In the genomic region with DNA sequence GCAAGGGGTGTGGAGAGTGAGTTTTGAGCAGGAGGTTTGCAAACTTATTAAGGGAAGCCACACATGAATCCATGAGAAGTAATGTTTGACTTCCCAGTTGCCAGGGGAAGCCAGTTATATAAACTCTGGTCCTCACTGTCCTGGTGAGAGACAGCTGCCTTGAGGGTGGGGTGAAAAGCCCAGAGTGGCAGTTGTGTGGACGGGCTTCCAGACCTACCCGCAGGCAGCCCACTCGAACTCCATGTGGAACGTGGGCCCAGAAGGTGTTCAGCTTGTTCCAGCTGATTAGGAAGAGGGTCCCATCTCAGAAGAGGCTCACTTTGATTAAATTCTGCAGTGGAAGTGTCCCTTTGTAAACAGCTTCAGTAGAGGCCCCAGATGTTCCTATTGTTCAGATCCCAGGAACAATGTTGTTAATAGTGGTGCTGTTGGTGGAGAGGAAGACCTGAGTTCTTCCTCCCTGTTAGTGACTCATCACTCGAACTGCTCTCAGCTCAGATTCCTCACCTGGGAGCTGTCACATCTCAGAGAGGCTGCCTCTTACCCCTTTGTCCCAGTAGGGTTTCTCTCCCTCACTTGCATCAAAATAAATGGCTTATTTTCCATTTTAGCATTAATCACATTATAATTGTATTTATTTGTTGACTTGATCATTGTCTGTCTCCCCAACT, we compare ENCODE assay signal across 14 cellular contexts.
A peak's percentile ranks its signal among the peaks of the same experiment; 100 is the strongest.
DNase-seq lines count a peak whose midpoint lies in the region; ATAC-seq, FAIRE-seq and TF ChIP-seq lines count a peak whose summit lies in the region.
"Had no signal": no experiment of that assay in that cellular context is flagged by ENCODE, and none has a peak within 500 bp of the region (broad histone marks: within the 10 kb centered on the region; RNA-seq: fewer than 3 reads in every experiment).

No MANE protein-coding gene starts in this region.

- no peaks in the 10 kb centered on the region for H3K27me3 ChIP-seq in HUES64 (ENCODE audit: insufficient read depth, low read length)
- no peaks in the 10 kb centered on the region for H3K27me3 ChIP-seq in H1 (replicated peaks in 1 of 4; ENCODE audit: control insufficient read depth in 3 of 4, extremely low read depth in 1 of 4, insufficient read depth in 3 of 4, low read length in 3 of 4)
- peaks cover 0 to 4% (median 0%) of the 10 kb centered on the region in 3 experiments for H3K27me3 ChIP-seq in neuronal stem cell (ENCODE audit: control insufficient read depth in 3 of 3, insufficient read depth in 3 of 3, low read depth in 1 of 3, low read length in 3 of 3)
- no peaks in the 10 kb centered on the region for H3K27me3 ChIP-seq in pancreas
- H3K27me3 ChIP-seq: neutrophil had no signal

- H3K27ac Mint-ChIP-seq in T-helper 1 cell treated with Interleukin-12 subunit alpha and Interleukin-12 subunit beta and Interleukin-4 antibody, amounts not matched to agents 30 μg/mL and 1 μg/mL, for 36 hours: peak overlapping the region; percentile 53
- H3K27ac Mint-ChIP-seq: activated B cell treated with CpG ODN at 0.5 μM for 24 hours had no signal

- no peak for TF ChIP-seq CTCF in H1 (IDR thresholded peaks at IDR 0.05; ENCODE audit: control extremely low read depth in 1 of 3, insufficient read depth in 1 of 3, low read depth in 1 of 3, low read length in 3 of 3)
- no peak for TF ChIP-seq CTCF in pancreas (IDR thresholded peaks at IDR 0.05)

- no peaks in the 10 kb centered on the region for H3K23me2 ChIP-seq in H1 (ENCODE audit: low read depth, low read length)

- H3K14ac ChIP-seq in H1 (ENCODE audit: insufficient read length) (no peak overlapping the region), neuronal stem cell (ENCODE audit: low read length) (no peak overlapping the region)

- H2AK5ac ChIP-seq in H1 (ENCODE audit: low read depth, low read length) (0 out of 2 replicates have a peak overlapping the region, but pooled peaks have one; percentile 56), neuronal stem cell (ENCODE audit: low read depth, low read length) (no peak overlapping the region)

- H3K79me2 ChIP-seq in H1 (ENCODE audit: control insufficient read depth in 1 of 2, insufficient read depth in 2 of 2, low read length in 2 of 2): no peaks in the 10 kb centered on the region

- H4K8ac ChIP-seq in H1 (ENCODE audit: extremely low read depth, insufficient read depth, low read length) (no peak overlapping the region), neuronal stem cell (ENCODE audit: low read depth, low read length) (no peak overlapping the region)

- H3K4me3 ChIP-seq in HUES64 (ENCODE audit: low read length): no peak overlapping the region
- no peak overlapping the region for H3K4me3 ChIP-seq in H1 (ENCODE audit: extremely low read depth in 1 of 4, insufficient read depth in 2 of 4, low read depth in 3 of 4, low read length in 4 of 4)
- no peak overlapping the region for H3K4me3 ChIP-seq in neuronal stem cell (ENCODE audit: low read length in 2 of 2)
- no peak overlapping the region for H3K4me3 ChIP-seq in pancreas
- H3K4me3 ChIP-seq: skin epidermis had no signal

- peak overlapping the region; percentile 19 to 59; a peak in 2 of 4 replicates for H3K4me2 ChIP-seq in H1 (ENCODE audit: insufficient read depth in 1 of 2, low read depth in 2 of 2, low read length in 2 of 2)
- no peak overlapping the region for H3K4me2 ChIP-seq in neuronal stem cell (ENCODE audit: insufficient read depth, low read length, poor library complexity, severe bottlenecking)
- H3K4me2 ChIP-seq: KMS-11 had no signal

- no peak overlapping the region for H2AFZ ChIP-seq in H1 (ENCODE audit: low read length)
- H2AFZ ChIP-seq in neuronal stem cell (ENCODE audit: low read length): peak overlapping the region; percentile 54

- TF ChIP-seq EP300 in H1 (IDR thresholded peaks at IDR 0.05; ENCODE audit: borderline replicate concordance in 1 of 2, low read depth in 2 of 2, low read length in 2 of 2): no peak

- CTCF ChIA-PET in H1 (lab: Charles Lee; ENCODE audit: partially characterized antibody): interaction anchor here (0.8 to 3.0 kb wide), 12 partner anchors 9 to 232 kb away, joined by 3 to 16 read pairs (median 8); no protein-coding TSS in a partner anchor

- H2BK15ac ChIP-seq in H1 (ENCODE audit: low read length): 0 out of 2 replicates have a peak overlapping the region, but pooled peaks have one; percentile 1
- no peak overlapping the region for H2BK15ac ChIP-seq in neuronal stem cell (ENCODE audit: low read length)

- H2BK120ac ChIP-seq in H1 (replicated peaks; ENCODE audit: low read depth, low read length) (peak overlapping the region; percentile 1), neuronal stem cell (ENCODE audit: low read depth, low read length) (no peak overlapping the region)

- H4K91ac ChIP-seq in H1 (replicated peaks; ENCODE audit: insufficient read length, low read length) (peak overlapping the region; percentile 80), neuronal stem cell (ENCODE audit: low read depth, low read length, poor library complexity) (no peak overlapping the region)

- H3K4ac ChIP-seq in H1 (replicated peaks; ENCODE audit: insufficient read length, low read depth, low read length) (no peak overlapping the region), neuronal stem cell (ENCODE audit: low read length) (no peak overlapping the region)

- H3K9ac ChIP-seq in HUES64 (ENCODE audit: low read depth, low read length) (peak overlapping the region; percentile 37; the same call in 1 of the 2 replicates), H1 (replicated peaks in 1 of 4; ENCODE audit: extremely low read depth in 1 of 4, low read depth in 3 of 4, low read length in 3 of 4) (no peak overlapping the region), neuronal stem cell (ENCODE audit: low read depth, low read length, poor library complexity) (no peak overlapping the region)
- H3K9ac ChIP-seq: KMS-11 had no signal

- WGBS in HUES64: 61% methylated on average over 5 of the region's 5 CpGs
- WGBS in H1 (ENCODE audit: extremely low coverage in 1 of 2, insufficient coverage in 1 of 2, insufficient read length in 1 of 2, insufficient replicate concordance in 2 of 2, low coverage in 1 of 2, low lambda C conversion rate in 2 of 2, missing lambda C conversion rate in 1 of 2), 2 experiments: 66% methylated on average over 5 of the region's 5 CpGs; no CpG with 5 or more reads in 1 of the 2 experiments
- WGBS in neuronal stem cell (ENCODE audit: extremely low coverage in 2 of 2, insufficient read length in 2 of 2, insufficient replicate concordance in 1 of 2), 2 donors: no CpG with 5 or more reads among the region's 5 CpGs
- 59 to 62% methylated on average over 5 of the region's 5 CpGs for WGBS in pancreas, 2 donors

- no peaks in the 10 kb centered on the region for H3K27me3 Mint-ChIP-seq in T-helper 1 cell treated with Interleukin-12 subunit alpha and Interleukin-12 subunit beta and Interleukin-4 antibody, amounts not matched to agents 30 μg/mL and 1 μg/mL, for 36 hours (ENCODE audit: low read depth)
- H3K27me3 Mint-ChIP-seq: activated B cell treated with CpG ODN at 0.5 μM for 24 hours had no signal

- H2BK20ac ChIP-seq in H1 (ENCODE audit: low read length): 0 out of 2 replicates have a peak overlapping the region, but pooled peaks have one; percentile 50

- no peak for TF ChIP-seq POLR2A in H1 (IDR thresholded peaks at IDR 0.05; ENCODE audit: control extremely low read depth in 1 of 2, low read depth in 2 of 2, low read length in 2 of 2)

- intact Hi-C loops in pancreas (cut with DNase I): no loop called here

- H3K18ac ChIP-seq in H1 (ENCODE audit: extremely low read depth, low read length) (peak overlapping the region; percentile 55), neuronal stem cell (ENCODE audit: low read length) (peak overlapping the region; percentile 66)

- H3K56ac ChIP-seq in H1 (replicated peaks; ENCODE audit: insufficient read length, low read depth, low read length): no peak overlapping the region

- no peaks in the 10 kb centered on the region for H4K20me1 ChIP-seq in H1 (replicated peaks in 1 of 2; ENCODE audit: control insufficient read depth in 1 of 2, insufficient read depth in 2 of 2, low read length in 2 of 2)

- peaks cover 17% of the 10 kb centered on the region for H3K36me3 Mint-ChIP-seq in T-helper 1 cell treated with Interleukin-12 subunit alpha and Interleukin-12 subunit beta and Interleukin-4 antibody, amounts not matched to agents 30 μg/mL and 1 μg/mL, for 36 hours (ENCODE audit: low read depth)

- H3K36me3 ChIP-seq in HUES64 (ENCODE audit: insufficient read depth, low read length) (no peaks in the 10 kb centered on the region), H1 (ENCODE audit: control insufficient read depth in 2 of 4, insufficient read depth in 4 of 4, low read length in 3 of 4) (no peaks in the 10 kb centered on the region; a peak in 1 of 8 replicates), neuronal stem cell (replicated peaks in 1 of 2; ENCODE audit: control insufficient read depth in 2 of 2, insufficient read depth in 2 of 2, low read length in 2 of 2) (no peaks in the 10 kb centered on the region), pancreas (no peaks in the 10 kb centered on the region)
- H3K36me3 ChIP-seq: neutrophil had no signal

- no peak overlapping the region for H4K5ac ChIP-seq in H1 (ENCODE audit: insufficient read length, low read depth, low read length)

- peak; percentile 57 for FAIRE-seq in H1 (lab: Jason Lieb, UNC)
- FAIRE-seq in pancreas (lab: Jason Lieb, UNC): no peak

- no peak for DNase-seq in T-helper 1 cell
- DNase-seq in H1 (ENCODE audit: low read depth in 1 of 2, low spot score in 2 of 2): peak in 1 of 2 experiments; percentile 25
- DNase-seq in neuronal stem cell (ENCODE audit: low spot score): no peak
- DNase-seq in pancreas: no peak
- no peak for DNase-seq in NCI-H1105 (lab: John Stamatoyannopoulos, UW)
- DNase-seq: activated B cell treated with CpG ODN at 0.5 μM for 24 hours, erythroblast, NCI-H1694 had no signal

- no peaks in the 10 kb centered on the region for H3K9me3 Mint-ChIP-seq in T-helper 1 cell treated with Interleukin-12 subunit alpha and Interleukin-12 subunit beta and Interleukin-4 antibody, amounts not matched to agents 30 μg/mL and 1 μg/mL, for 36 hours
- H3K9me3 Mint-ChIP-seq: activated B cell treated with CpG ODN at 0.5 μM for 24 hours had no signal

- H3K4me1 Mint-ChIP-seq in T-helper 1 cell treated with Interleukin-12 subunit alpha and Interleukin-12 subunit beta and Interleukin-4 antibody, amounts not matched to agents 30 μg/mL and 1 μg/mL, for 36 hours (ENCODE audit: low read depth): peaks cover 26% of the 10 kb centered on the region

- ATAC-seq in pancreas: no peak
- ATAC-seq in GM18861 (IDR thresholded peaks at IDR 0.05; ENCODE audit: unreplicated experiment): no peak

- H3K4me3 Mint-ChIP-seq in T-helper 1 cell treated with Interleukin-12 subunit alpha and Interleukin-12 subunit beta and Interleukin-4 antibody, amounts not matched to agents 30 μg/mL and 1 μg/mL, for 36 hours: no peak overlapping the region
- H3K4me3 Mint-ChIP-seq: activated B cell treated with CpG ODN at 0.5 μM for 24 hours had no signal

- H3K9me3 ChIP-seq in HUES64 (ENCODE audit: insufficient read depth, low read depth, low read length): no peaks in the 10 kb centered on the region
- H3K9me3 ChIP-seq in H1 (ENCODE audit: insufficient read depth in 2 of 2, low read depth in 1 of 2, low read length in 1 of 2): no peaks in the 10 kb centered on the region
- H3K9me3 ChIP-seq in neuronal stem cell (replicated peaks in 1 of 2; ENCODE audit: control insufficient read depth in 2 of 2, insufficient read depth in 1 of 2, low read depth in 1 of 2, low read length in 2 of 2): no peaks in the 10 kb centered on the region
- no peaks in the 10 kb centered on the region for H3K9me3 ChIP-seq in pancreas
- H3K9me3 ChIP-seq: neutrophil had no signal

- H3K4me1 ChIP-seq in HUES64 (ENCODE audit: insufficient read depth, low read length) (peaks cover 40% of the 10 kb centered on the region), H1 (replicated peaks in 1 of 4; ENCODE audit: control insufficient read depth in 3 of 4, insufficient read depth in 4 of 4, low read length in 3 of 4) (peaks cover 7 to 22% (median 16%) of the 10 kb centered on the region in 4 experiments), neuronal stem cell (ENCODE audit: control insufficient read depth in 2 of 2, insufficient read depth in 1 of 2, low read depth in 1 of 2, low read length in 2 of 2) (peaks cover 10 to 23% of the 10 kb centered on the region in 2 donors), pancreas (no peaks in the 10 kb centered on the region)

- no peak for TF ChIP-seq RAD21 in H1 (IDR thresholded peaks at IDR 0.05 in 1 of 2, conservative IDR thresholded peaks at IDR 0.05 in 1 of 2; ENCODE audit: low read depth in 2 of 2, low read length in 2 of 2)

- peak overlapping the region; percentile 79 for H3K27ac ChIP-seq in HUES64 (ENCODE audit: low read depth, low read length)
- peak overlapping the region; percentile 58; the same call in 1 of the 2 replicates for H3K27ac ChIP-seq in H1 (ENCODE audit: low read depth, low read length)
- H3K27ac ChIP-seq in neuronal stem cell (replicated peaks; ENCODE audit: low read length): peak overlapping the region; percentile 83
- H3K27ac ChIP-seq in pancreas: no peak overlapping the region
- H3K27ac ChIP-seq: KMS-11, neutrophil, skin epidermis had no signal

- H2BK12ac ChIP-seq in H1 (ENCODE audit: low read depth, low read length): peak overlapping the region; percentile 84; the same call in 1 of the 2 replicates
- no peak overlapping the region for H2BK12ac ChIP-seq in neuronal stem cell (ENCODE audit: low read length)

- H3K23ac ChIP-seq in H1 (ENCODE audit: insufficient read length) (no peak overlapping the region), neuronal stem cell (ENCODE audit: low read depth, low read length, poor library complexity) (no peak overlapping the region)

- peak overlapping the region; percentile 86; the same call in 1 of the 2 replicates for H2BK5ac ChIP-seq in H1 (ENCODE audit: low read depth, low read length)
- H2BK5ac ChIP-seq in neuronal stem cell (ENCODE audit: low read length): no peak overlapping the region

- POLR2A ChIA-PET in H1 (lab: Charles Lee; ENCODE audit: partially characterized antibody): interaction anchor here (0.8 to 2.0 kb wide), 3 partner anchors 13 to 194 kb away, joined by 3 to 5 read pairs (median 4); no protein-coding TSS in a partner anchor

- H3K79me1 ChIP-seq in H1 (ENCODE audit: low read depth, low read length) (no peaks in the 10 kb centered on the region), neuronal stem cell (ENCODE audit: low read depth, low read length) (no peaks in the 10 kb centered on the region)

Comparison
In these comparisons a context has a peak if more than half of its experiments do, and no peak if none do; other contexts are left out.
1. H3K27ac ChIP-seq: peak in HUES64 (single experiment), H1 (single experiment) and neuronal stem cell (single experiment); none in pancreas (0 of 4).